19 cellular contexts compared by ENCODE assay signal in genomic region chr20:52035977-52036376, GRCh38.
DNase-seq lines count a peak whose midpoint lies in the region; ATAC-seq and TF ChIP-seq lines count a peak whose summit lies in the region.
"Had no signal": no experiment of that assay in that cellular context is flagged by ENCODE, and none has a peak within 500 bp of the region (broad histone marks: within the 10 kb centered on the region; RNA-seq: fewer than 3 reads in every experiment).

No MANE protein-coding gene starts in this region.

- H3K4me3 Mint-ChIP-seq in Caco-2 (ENCODE audit: unreplicated experiment) = no peak overlapping the region
- no peak overlapping the region for H3K4me3 Mint-ChIP-seq in activated T-cell treated with anti-CD3 and anti-CD28 coated beads, Interleukin-2, amount 50 U/mL, for 24 hours
- H3K4me3 Mint-ChIP-seq: B cell; CD4-positive, alpha-beta T cell had no signal

- intact Hi-C loops in Caco-2 (cut with micrococcal nuclease; ENCODE audit: unreplicated experiment) (no loop called here), body of pancreas (cut with DNase I) (no loop called here), mucosa of descending colon (cut with DNase I, micrococcal nuclease) (no loop called here)

- no peaks in the 10 kb centered on the region for H3K36me3 Mint-ChIP-seq in Caco-2 (ENCODE audit: insufficient read depth, unreplicated experiment)
- H3K36me3 Mint-ChIP-seq in activated T-cell treated with anti-CD3 and anti-CD28 coated beads, Interleukin-2, amount 50 U/mL, for 24 hours (ENCODE audit: low read depth) = no peaks in the 10 kb centered on the region

- ATAC-seq in body of pancreas = no peak
- no peak for ATAC-seq in mucosa of descending colon
- no peak for ATAC-seq in HG02840 (IDR thresholded peaks at IDR 0.05; ENCODE audit: low FRiP score, unreplicated experiment)
- ATAC-seq: Right ventricle myocardium inferior, SK-N-SH treated with all-trans-retinoic acid at 6 μM for 48 hours had no signal

- H3K4me1 ChIP-seq in Caco-2 (peaks cover 42% of the 10 kb centered on the region), HEK293 (ENCODE audit: control insufficient read depth, insufficient read depth, low read length) (peaks cover 26% of the 10 kb centered on the region), body of pancreas (peaks cover 4% of the 10 kb centered on the region), mucosa of descending colon (ENCODE audit: low read depth) (peaks cover 14% of the 10 kb centered on the region)

- POLR2A ChIA-PET in Caco-2 (lab: Charles Lee) (interaction anchor here (0.6 kb wide), 1 partner anchor 1269 kb away, joined by 4 read pairs; no protein-coding TSS in a partner anchor), HEK293 (lab: Yijun Ruan, JAX) (no interaction called here)

- DNase-seq in Caco-2 (no peak), body of pancreas (peak; percentile 6 to 60 (median 35)), mucosa of descending colon (peak in 2 of 3 donors; percentile 18 to 33), NCI-H2081 treated with DMSO at 0.1 percent for 48 hours (lab: John Stamatoyannopoulos, UW) (no peak)
- DNase-seq in activated T-cell treated with anti-CD3 and anti-CD28 coated beads, Interleukin-2, amount 50 U/mL, for 24 hours = no peak
- DNase-seq: ACHN; CD4-positive, alpha-beta T cell; GM23248; Karpas-422; NCI-H1417; NCI-H1930; NCI-H2227 treated with DMSO at 0.1 percent for 48 hours; NCI-H526 treated with DMSO at 0.1 percent for 48 hours had no signal

- no peaks in the 10 kb centered on the region for H3K9me3 ChIP-seq in Caco-2
- no peaks in the 10 kb centered on the region for H3K9me3 ChIP-seq in HEK293 (ENCODE audit: control insufficient read depth, insufficient read depth, low read depth, low read length)
- no peaks in the 10 kb centered on the region for H3K9me3 ChIP-seq in body of pancreas
- H3K9me3 ChIP-seq in mucosa of descending colon = no peaks in the 10 kb centered on the region

- TF ChIP-seq POLR2A in body of pancreas (IDR thresholded peaks at IDR 0.05) = no peak

- H3K27ac ChIP-seq in HEK293 (ENCODE audit: extremely low read depth, low read depth, low read length) (no peak overlapping the region), body of pancreas (no peak overlapping the region)
- H3K27ac ChIP-seq: GM23248, PC-9 had no signal

- H3K4me3 ChIP-seq in Caco-2 (ENCODE audit: low read depth, low read length) = no peak overlapping the region
- no peak overlapping the region for H3K4me3 ChIP-seq in HEK293 (ENCODE audit: low read depth, low read length)
- no peak overlapping the region for H3K4me3 ChIP-seq in body of pancreas
- H3K4me3 ChIP-seq in mucosa of descending colon = no peak overlapping the region
- H3K4me3 ChIP-seq: GM23248, PC-9 had no signal

- peaks cover 45% of the 10 kb centered on the region for H3K4me1 Mint-ChIP-seq in Caco-2 (ENCODE audit: low read depth, unreplicated experiment)
- peaks cover 15% of the 10 kb centered on the region for H3K4me1 Mint-ChIP-seq in activated T-cell treated with anti-CD3 and anti-CD28 coated beads, Interleukin-2, amount 50 U/mL, for 24 hours (ENCODE audit: low read depth)
- H3K4me1 Mint-ChIP-seq: B cell had no signal

- H3K27me3 ChIP-seq in Caco-2 (replicated peaks; ENCODE audit: control insufficient read depth, insufficient read depth, low read length) (no peaks in the 10 kb centered on the region), body of pancreas (no peaks in the 10 kb centered on the region)

- H3K27me3 Mint-ChIP-seq in Caco-2 (ENCODE audit: insufficient read depth, unreplicated experiment) = no peaks in the 10 kb centered on the region
- H3K27me3 Mint-ChIP-seq in activated T-cell treated with anti-CD3 and anti-CD28 coated beads, Interleukin-2, amount 50 U/mL, for 24 hours = no peaks in the 10 kb centered on the region
- H3K27me3 Mint-ChIP-seq: B cell; CD4-positive, alpha-beta T cell had no signal

- H3K36me3 ChIP-seq in Caco-2 (ENCODE audit: control insufficient read depth, insufficient read depth, low read length) = no peaks in the 10 kb centered on the region
- no peaks in the 10 kb centered on the region for H3K36me3 ChIP-seq in HEK293 (ENCODE audit: control insufficient read depth in 2 of 2, insufficient read depth in 1 of 2, low read length in 2 of 2)
- H3K36me3 ChIP-seq in body of pancreas (replicated peaks in 1 of 2; ENCODE audit: insufficient read depth in 1 of 2, low read depth in 2 of 2) = no peaks in the 10 kb centered on the region
- no peaks in the 10 kb centered on the region for H3K36me3 ChIP-seq in mucosa of descending colon (ENCODE audit: low read depth)

- CTCF ChIA-PET in Caco-2 (lab: Charles Lee) (interaction anchor here (0.8 kb wide), 1 partner anchor 76 kb away, joined by 3 read pairs; no protein-coding TSS in a partner anchor), HEK293 (lab: Yijun Ruan, JAX) (no interaction called here)

- BruUV-seq in Caco-2 (replicated peaks; lab: Mats Ljungman, UMichigan) = no TSS peak

- H3K27ac Mint-ChIP-seq in Caco-2 (ENCODE audit: unreplicated experiment) = peak overlapping the region; percentile 7
- H3K27ac Mint-ChIP-seq in activated T-cell treated with anti-CD3 and anti-CD28 coated beads, Interleukin-2, amount 50 U/mL, for 24 hours = no peak overlapping the region
- H3K27ac Mint-ChIP-seq: B cell; CD4-positive, alpha-beta T cell had no signal

- TF ChIP-seq CTCF in Caco-2 (IDR thresholded peaks at IDR 0.05; ENCODE audit: insufficient read depth in 1 of 2, low read depth in 1 of 2, low read length in 1 of 2, severe bottlenecking in 1 of 2, unreplicated experiment in 1 of 2) = no peak
- TF ChIP-seq CTCF in HEK293 (tag by site-specific recombination; IDR thresholded peaks at IDR 0.05) = no peak
- TF ChIP-seq CTCF in body of pancreas (IDR thresholded peaks at IDR 0.05) = no peak
- TF ChIP-seq CTCF in mucosa of descending colon (IDR thresholded peaks at IDR 0.05) = no peak

- 88 to 100% methylated on average over 1 of the region's 1 CpG for WGBS in body of pancreas, 2 donors

- H3K9me3 Mint-ChIP-seq in Caco-2 (ENCODE audit: unreplicated experiment) = no peaks in the 10 kb centered on the region
- no peaks in the 10 kb centered on the region for H3K9me3 Mint-ChIP-seq in activated T-cell treated with anti-CD3 and anti-CD28 coated beads, Interleukin-2, amount 50 U/mL, for 24 hours
- H3K9me3 Mint-ChIP-seq: CD4-positive, alpha-beta T cell had no signal

TF ChIP-seq in HEK293, 187 proteins besides CTCF, POLR2A, EP300 and RAD21:
- TF ChIP-seq ZNF121 (tag by site-specific recombination; IDR thresholded peaks at IDR 0.05) (peak; percentile 88; the same call in 1 of the 2 replicates), ZSCAN18 (tag by site-specific recombination; IDR thresholded peaks at IDR 0.05) (no peak), SCRT2 (tag by site-specific recombination; IDR thresholded peaks at IDR 0.05) (peak; percentile 72), ZNF221 (tag by site-specific recombination; IDR thresholded peaks at IDR 0.05; ENCODE audit: borderline replicate concordance) (no peak), BCL11A (tag by site-specific recombination; IDR thresholded peaks at IDR 0.05; ENCODE audit: low read depth) (no peak), ZNF146 (tag by site-specific recombination; IDR thresholded peaks at IDR 0.05) (no peak)
TF ChIP-seq in HEK293: peak in this region for 2.

Comparison
In these comparisons a context has a peak if more than half of its experiments do, and no peak if none do; other contexts are left out.
1. DNase-seq: peak in body of pancreas (4 of 4) and mucosa of descending colon (2 of 3); none in Caco-2 (0 of 2), activated T-cell treated with anti-CD3 and anti-CD28 coated beads, Interleukin-2, amount 50 U/mL, for 24 hours (single experiment) and NCI-H2081 treated with DMSO at 0.1 percent for 48 hours (single experiment).